In genomic region chr17:55202906-55203305, GRCh38 we compare ENCODE assay signal across 17 cellular contexts.
DNase-seq lines count a peak whose midpoint lies in the region; ATAC-seq and TF ChIP-seq lines count a peak whose summit lies in the region.
"Had no signal": no experiment of that assay in that cellular context is flagged by ENCODE, and none has a peak within 500 bp of the region (broad histone marks: within the 10 kb centered on the region; RNA-seq: fewer than 3 reads in every experiment).

No MANE protein-coding gene starts in this region.

- in situ Hi-C loops in G401 (cut with HindIII; ENCODE audit: low sequenced_read_pairs): no loop called here

- TF ChIP-seq POLR2A in prostate gland (IDR thresholded peaks at IDR 0.05): no peak

- no peaks in the 10 kb centered on the region for H3K36me3 ChIP-seq in prostate gland
- H3K36me3 ChIP-seq: BE2C had no signal

- intact Hi-C loops in prostate gland (cut with DNase I): no loop called here

- WGBS in prostate gland: 83% methylated on average over 2 of the region's 2 CpGs

- DNase-seq in G401 (ENCODE audit: low spot score) (peak; percentile 91), NCI-H2171 treated with DMSO at 0.1 percent for 48 hours (lab: John Stamatoyannopoulos, UW) (peak; percentile 91), NCI-H69 (lab: John Stamatoyannopoulos, UW) (peak; percentile 16), inferior parietal cortex (ENCODE audit: extremely low spot score) (peak; percentile 4), prostate gland (ENCODE audit: low spot score) (no peak), Kasumi-1 (lab: John Stamatoyannopoulos, UW) (no peak)
- DNase-seq: BE2C; CD4-positive, CD25-positive, alpha-beta regulatory T cell; CD8-positive, alpha-beta memory T cell; COR-L47; DMS153; DMS79; GF-D8; H9 had no signal

- no peaks in the 10 kb centered on the region for H3K4me1 ChIP-seq in prostate gland (replicated peaks)
- H3K4me1 ChIP-seq: BE2C had no signal

- H3K9me3 ChIP-seq in prostate gland: no peaks in the 10 kb centered on the region
- H3K9me3 ChIP-seq: BE2C had no signal

- H3K27me3 ChIP-seq in prostate gland (replicated peaks; ENCODE audit: insufficient read depth): no peaks in the 10 kb centered on the region
- H3K27me3 ChIP-seq: BE2C had no signal

- no peak overlapping the region for H3K27ac ChIP-seq in prostate gland

- no peak overlapping the region for H3K4me3 ChIP-seq in prostate gland

- ATAC-seq in GM21825 (IDR thresholded peaks at IDR 0.05; ENCODE audit: unreplicated experiment) (no peak), HG03565 (IDR thresholded peaks at IDR 0.05; ENCODE audit: unreplicated experiment) (no peak)
- ATAC-seq: HepG2 had no signal

- no peak for TF ChIP-seq CTCF in prostate gland (IDR thresholded peaks at IDR 0.05)

Comparison
In these comparisons a context has a peak if more than half of its experiments do, and no peak if none do; other contexts are left out.
1. DNase-seq: peak in G401 (single experiment), NCI-H2171 treated with DMSO at 0.1 percent for 48 hours (single experiment), NCI-H69 (single experiment) and inferior parietal cortex (single experiment); none in prostate gland (single experiment) and Kasumi-1 (0 of 2).